In the genomic region with DNA sequence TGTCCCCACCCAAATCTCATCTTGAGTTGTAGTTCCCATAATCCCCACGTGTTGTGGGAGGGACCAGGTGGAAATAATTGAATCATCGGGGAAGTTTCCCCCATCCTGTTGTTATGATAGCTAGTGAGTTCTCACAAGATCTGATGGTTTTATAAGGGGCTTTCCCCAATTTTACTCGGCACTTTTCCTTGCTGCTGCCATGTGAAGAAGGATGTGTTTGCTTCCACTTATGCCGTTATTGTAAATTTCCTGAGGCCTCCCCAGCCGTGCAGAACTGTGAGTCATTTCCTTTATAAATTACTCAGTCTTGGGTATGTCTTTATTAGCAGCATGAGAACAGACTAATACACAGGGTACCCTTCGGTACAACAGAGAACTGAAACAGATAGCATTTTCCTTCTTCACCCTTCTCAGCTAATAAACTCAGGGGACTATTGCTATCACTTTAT, we compare ENCODE assay signal across 8 cellular contexts. TPM values are rescaled to one million over a fixed set of nuclear protein-coding genes. Genes with fewer than 3 reads are reported as not detected.
DNase-seq lines count a peak whose midpoint lies in the region; ATAC-seq and TF ChIP-seq lines count a peak whose summit lies in the region.
"Not testable (repeated sequence)": the region's sequence is repeated elsewhere in the genome, so short reads cannot be mapped to it uniquely, and the experiment has no call there.

No MANE protein-coding gene starts in this region.

- peak in 6 of 7 experiments; percentile 17 to 56 (median 46) for DNase-seq in CD8-positive, alpha-beta T cell
- DNase-seq in PC-9, result not testable (repeated sequence)
- peak; percentile 32 to 55 for DNase-seq in activated CD8-positive, alpha-beta memory T cell treated with anti-CD3 and anti-CD28 coated beads for 4 hours (ENCODE audit: low read depth in 2 of 2)
- peak; percentile 76 to 93 for DNase-seq in cardiac fibroblast (ENCODE audit: low read depth in 2 of 2)
- peak; percentile 11 to 96 for DNase-seq in lung microvascular endothelial cell (ENCODE audit: low read depth in 2 of 2)
- DNase-seq in stimulated activated CD8-positive, alpha-beta memory T cell treated with anti-CD3 and anti-CD28 coated beads, Interleukin-12 subunit alpha, Interleukin-12 subunit beta, amount 100 ng/mL, for 4 hours (ENCODE audit: low read depth), result peak; percentile 49

- not testable (repeated sequence) for H3K9me3 ChIP-seq in CD8-positive, alpha-beta T cell (ENCODE audit: low read length); PC-9 (ENCODE audit: insufficient read depth, low read depth)

- not testable (repeated sequence) for TF ChIP-seq CTCF in CD8-positive, alpha-beta T cell (IDR thresholded peaks at IDR 0.05); PC-9 (conservative IDR thresholded peaks at IDR 0.05)
- peak; percentile 4 for TF ChIP-seq CTCF in cardiac fibroblast (IDR thresholded peaks at IDR 0.05; ENCODE audit: low read depth, low read length)

- H3K27ac Mint-ChIP-seq in CD8-positive, alpha-beta T cell, result peak overlapping the region; percentile 84

- peak overlapping the region; percentile 8; the same call in 1 of the 2 replicates for H3K4me2 ChIP-seq in PC-9

- H2AFZ ChIP-seq in PC-9, result peak overlapping the region; percentile 69; the same call in 1 of the 2 replicates

- intact Hi-C loops in CD8-positive, alpha-beta T cell (cut with DNase I, micrococcal nuclease); PC-9 (cut with micrococcal nuclease; ENCODE audit: unreplicated experiment): not testable (repeated sequence)

- ATAC-seq in CD8-positive, alpha-beta T cell, result peak; percentile 71
- ATAC-seq in GM19463 (IDR thresholded peaks at IDR 0.05; ENCODE audit: unreplicated experiment) (peak; percentile 92), HG03103 (IDR thresholded peaks at IDR 0.05; ENCODE audit: low read depth, unreplicated experiment) (peak; percentile 67)

- not testable (repeated sequence) for BruUV-seq in PC-9 (replicated peaks; lab: Mats Ljungman, UMichigan)

- H3K9me3 Mint-ChIP-seq in CD8-positive, alpha-beta T cell, result peaks cover 15% of the 10 kb centered on the region

- not testable (repeated sequence) for H3K27ac ChIP-seq in CD8-positive, alpha-beta T cell (ENCODE audit: low read depth, low read length); PC-9

- not testable (repeated sequence) for H3K36me3 ChIP-seq in CD8-positive, alpha-beta T cell (ENCODE audit: insufficient read depth, low read length); PC-9 (ENCODE audit: low read depth)

- CTCF ChIA-PET in CD8-positive, alpha-beta T cell (lab: Charles Lee), result interaction anchor here (0.7 to 3.5 kb wide), 2 partner anchors 9 to 11 kb away, joined by 4 to 10 read pairs; no protein-coding TSS in a partner anchor
- CTCF ChIA-PET in PC-9 (lab: Charles Lee), result not testable (repeated sequence)

- H3K4me1 Mint-ChIP-seq in CD8-positive, alpha-beta T cell (ENCODE audit: low read depth), result peaks cover 60% of the 10 kb centered on the region

- H3K27me3 ChIP-seq in CD8-positive, alpha-beta T cell (ENCODE audit: insufficient read depth, low read length); PC-9 (ENCODE audit: insufficient read depth, low read depth): not testable (repeated sequence)

- H4K20me1 ChIP-seq in PC-9 (ENCODE audit: insufficient read depth), result not testable (repeated sequence)

- not testable (repeated sequence) for H3K27me3 Mint-ChIP-seq in CD8-positive, alpha-beta T cell (ENCODE audit: low read depth)

- H3K79me2 ChIP-seq in PC-9 (ENCODE audit: low read depth), result not testable (repeated sequence)

- not testable (repeated sequence) for H3K4me3 ChIP-seq in CD8-positive, alpha-beta T cell (ENCODE audit: low read depth, low read length); PC-9
- H3K4me3 ChIP-seq in cardiac fibroblast (replicated peaks in 1 of 2; ENCODE audit: low read depth in 2 of 2, low read length in 2 of 2), result peak overlapping the region in 1 of 2 donors; percentile 27

- peaks cover 18% of the 10 kb centered on the region for H3K4me1 ChIP-seq in CD8-positive, alpha-beta T cell (ENCODE audit: insufficient read depth, low read length)
- H3K4me1 ChIP-seq in PC-9 (replicated peaks; ENCODE audit: insufficient read depth), result not testable (repeated sequence)

- POLR2A ChIA-PET in CD8-positive, alpha-beta T cell (lab: Charles Lee), result interaction anchor here (1.3 kb wide), 1 partner anchor 9 kb away, joined by 4 read pairs; no protein-coding TSS in a partner anchor
- POLR2A ChIA-PET in PC-9 (lab: Charles Lee; ENCODE audit: unreplicated experiment), result not testable (repeated sequence)

- not testable (repeated sequence) for H3F3A ChIP-seq in PC-9 (ENCODE audit: insufficient read depth, low read depth)

- not testable (repeated sequence) for H3K9me2 ChIP-seq in PC-9 (ENCODE audit: insufficient read depth)

- peaks cover 49% of the 10 kb centered on the region for H3K36me3 Mint-ChIP-seq in CD8-positive, alpha-beta T cell

- peak overlapping the region; percentile 42 for H3K4me3 Mint-ChIP-seq in CD8-positive, alpha-beta T cell

RNA-seq across cellular contexts. Expression of a gene that starts 45.3 kb away (rescaled TPM):
- total RNA-seq in CD8-positive, alpha-beta T cell, result 100 to 1,000 TPM; 166 to 169 TPM
- total RNA-seq in PC-9 (2021), result 0.33 TPM in 1 of 2 replicates, not detected in the other
- 5.8 and 10.0 TPM in 2 replicates for total RNA-seq in lung microvascular endothelial cell

Comparison
In these comparisons a context has a peak if more than half of its experiments do, and no peak if none do; other contexts are left out.
1. RNA of a gene that starts 45.3 kb away (total RNA-seq): 166 to 169 TPM in CD8-positive, alpha-beta T cell; 5.8 to 10.0 TPM in lung microvascular endothelial cell and 0.33 TPM in PC-9; every median in the first group is over 10 times any median in the second.
2. Peak in every context shown above with its lines, with median percentiles within 50 percentile points of each other: ATAC-seq.